23 cellular contexts compared by ENCODE assay signal in the genomic region with DNA sequence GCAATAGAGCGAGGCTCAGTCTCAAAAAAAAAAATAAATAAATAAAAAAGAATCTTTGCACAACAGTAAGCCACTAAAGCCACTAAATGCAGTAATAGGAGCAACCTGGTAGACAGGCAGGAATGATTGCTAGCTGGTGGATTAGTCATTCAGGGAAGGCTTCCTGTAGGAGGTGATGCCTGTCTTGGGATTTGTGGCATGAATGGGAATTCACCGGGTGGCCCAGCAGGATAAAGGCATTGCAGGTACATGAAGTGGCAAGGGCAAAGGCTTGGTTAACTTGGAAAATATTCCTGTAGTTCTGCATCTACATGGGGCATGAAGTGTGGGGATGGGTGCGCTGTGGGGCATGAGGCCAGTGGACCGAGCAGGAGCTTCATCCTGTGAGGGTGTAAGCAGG.
"Had no signal": no experiment of that assay in that cellular context is flagged by ENCODE, and none has a peak within 500 bp of the region (broad histone marks: within the 10 kb centered on the region; RNA-seq: fewer than 3 reads in every experiment).

No MANE protein-coding gene starts in this region.

- H3K27me3 Mint-ChIP-seq: activated naive CD8-positive, alpha-beta T cell treated with anti-CD3 and anti-CD28 coated beads, Interleukin-2, amount 50 U/mL, for 24 hours; stimulated activated naive CD8-positive, alpha-beta T cell treated with anti-CD3 and anti-CD28 coated beads, Interleukin-15, Interleukin-2, amounts not matched to agents 100 ng/mL and 50 ng/mL, for 24 hours had no signal

- H3K36me3 Mint-ChIP-seq: neural progenitor cell had no signal

- H3K9me3 ChIP-seq: body of pancreas, heart right ventricle, mucosa of descending colon, thyroid gland had no signal

- H3K9me3 Mint-ChIP-seq: activated naive CD8-positive, alpha-beta T cell treated with anti-CD3 and anti-CD28 coated beads, Interleukin-2, amount 50 U/mL, for 24 hours; neural progenitor cell; stimulated activated naive CD8-positive, alpha-beta T cell treated with anti-CD3 and anti-CD28 coated beads, Interleukin-15, Interleukin-2, amounts not matched to agents 100 ng/mL and 50 ng/mL, for 24 hours had no signal

- H3K4me3 Mint-ChIP-seq: activated naive CD8-positive, alpha-beta T cell treated with anti-CD3 and anti-CD28 coated beads, Interleukin-2, amount 50 U/mL, for 24 hours; neural progenitor cell; stimulated activated naive CD8-positive, alpha-beta T cell treated with anti-CD3 and anti-CD28 coated beads, Interleukin-15, Interleukin-2, amounts not matched to agents 100 ng/mL and 50 ng/mL, for 24 hours had no signal

- H3K27ac Mint-ChIP-seq: activated naive CD8-positive, alpha-beta T cell treated with anti-CD3 and anti-CD28 coated beads, Interleukin-2, amount 50 U/mL, for 24 hours; neural progenitor cell; stimulated activated naive CD8-positive, alpha-beta T cell treated with anti-CD3 and anti-CD28 coated beads, Interleukin-15, Interleukin-2, amounts not matched to agents 100 ng/mL and 50 ng/mL, for 24 hours had no signal

- H3K36me3 ChIP-seq: cardiac muscle cell, neural progenitor cell, thyroid gland had no signal

- H3K9ac ChIP-seq: neural progenitor cell had no signal

- DNase-seq: activated CD4-positive, alpha-beta T cell treated with anti-CD3 and anti-CD28 coated beads for 1 hour; activated CD4-positive, alpha-beta T cell treated with anti-CD3 and anti-CD28 coated beads, Interleukin-2, amount 50 U/mL, for 1 hour; activated CD8-positive, alpha-beta memory T cell treated with anti-CD3 and anti-CD28 coated beads, Interleukin-2, amount 50 U/mL, for 48 hours; activated effector memory CD4-positive, alpha-beta T cell treated with Interleukin-2 at 50 U/mL for 16 hours; activated naive CD4-positive, alpha-beta T cell treated with anti-CD3 and anti-CD28 coated beads, Interleukin-2, amount 50 U/mL, for 16 hours; activated naive CD8-positive, alpha-beta T cell treated with anti-CD3 and anti-CD28 coated beads, Interleukin-2, amount 50 U/mL, for 24 hours; activated T-cell treated with anti-CD3 and anti-CD28 coated beads, Interleukin-2, amount 50 U/mL, for 48 hours; body of pancreas; foreskin fibroblast; heart right ventricle; islet precursor cell; left colon; mesenchymal stem cell; mucosa of descending colon; retina; stimulated activated CD4-positive, alpha-beta T cell treated with anti-CD3 and anti-CD28 coated beads, Interleukin-12 subunit alpha, Interleukin-12 subunit beta, amount 100 ng/mL, for 4 hours; stimulated activated CD4-positive, alpha-beta T cell treated with anti-CD3 and anti-CD28 coated beads, Interleukin-4, amount 100 ng/mL, for 4 hours; substantia nigra; thyroid gland; WERI-Rb-1 had no signal

- H3K4me3 ChIP-seq: body of pancreas, cardiac muscle cell, heart right ventricle, mucosa of descending colon, neural progenitor cell, thyroid gland had no signal

- H3K4me1 ChIP-seq: body of pancreas, neural progenitor cell had no signal

- H3K27me3 ChIP-seq: body of pancreas, cardiac muscle cell, heart right ventricle, neural progenitor cell, thyroid gland had no signal

- ATAC-seq: activated naive CD8-positive, alpha-beta T cell treated with anti-CD3 and anti-CD28 coated beads, Interleukin-2, amount 50 U/mL, for 24 hours; body of pancreas; heart right ventricle had no signal

- H3K27ac ChIP-seq: body of pancreas, cardiac muscle cell, heart right ventricle, neural progenitor cell, thyroid gland, WERI-Rb-1 had no signal
